Comparison of ENCODE assay signal across 1 cellular context in the genomic region with DNA sequence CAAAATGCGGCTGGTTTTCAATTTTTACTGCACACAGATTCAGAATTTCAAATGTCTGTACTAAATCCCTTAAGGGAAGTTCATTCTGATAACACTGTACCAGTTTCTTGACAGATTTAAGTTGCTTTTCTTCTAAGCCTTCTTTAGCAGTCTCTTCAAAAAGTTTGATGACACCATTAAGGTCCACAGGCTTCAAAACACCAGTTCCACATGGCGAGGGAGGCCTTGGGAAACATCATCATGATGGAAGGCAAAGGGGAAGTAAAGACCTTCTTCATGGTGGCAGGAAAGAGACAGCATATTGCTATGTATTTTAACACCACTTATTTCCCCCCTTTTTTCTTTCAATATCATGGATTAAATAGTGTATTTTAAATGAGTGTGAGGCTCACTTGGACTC.
TF ChIP-seq lines count a peak whose summit lies in the region.

No MANE protein-coding gene starts in this region.

TF ChIP-seq in GM12878, 131 proteins besides CTCF, POLR2A, EP300 and RAD21:
- TF ChIP-seq DPF2 (IDR thresholded peaks at IDR 0.05), result no peak
- TF ChIP-seq, protein P1, sequence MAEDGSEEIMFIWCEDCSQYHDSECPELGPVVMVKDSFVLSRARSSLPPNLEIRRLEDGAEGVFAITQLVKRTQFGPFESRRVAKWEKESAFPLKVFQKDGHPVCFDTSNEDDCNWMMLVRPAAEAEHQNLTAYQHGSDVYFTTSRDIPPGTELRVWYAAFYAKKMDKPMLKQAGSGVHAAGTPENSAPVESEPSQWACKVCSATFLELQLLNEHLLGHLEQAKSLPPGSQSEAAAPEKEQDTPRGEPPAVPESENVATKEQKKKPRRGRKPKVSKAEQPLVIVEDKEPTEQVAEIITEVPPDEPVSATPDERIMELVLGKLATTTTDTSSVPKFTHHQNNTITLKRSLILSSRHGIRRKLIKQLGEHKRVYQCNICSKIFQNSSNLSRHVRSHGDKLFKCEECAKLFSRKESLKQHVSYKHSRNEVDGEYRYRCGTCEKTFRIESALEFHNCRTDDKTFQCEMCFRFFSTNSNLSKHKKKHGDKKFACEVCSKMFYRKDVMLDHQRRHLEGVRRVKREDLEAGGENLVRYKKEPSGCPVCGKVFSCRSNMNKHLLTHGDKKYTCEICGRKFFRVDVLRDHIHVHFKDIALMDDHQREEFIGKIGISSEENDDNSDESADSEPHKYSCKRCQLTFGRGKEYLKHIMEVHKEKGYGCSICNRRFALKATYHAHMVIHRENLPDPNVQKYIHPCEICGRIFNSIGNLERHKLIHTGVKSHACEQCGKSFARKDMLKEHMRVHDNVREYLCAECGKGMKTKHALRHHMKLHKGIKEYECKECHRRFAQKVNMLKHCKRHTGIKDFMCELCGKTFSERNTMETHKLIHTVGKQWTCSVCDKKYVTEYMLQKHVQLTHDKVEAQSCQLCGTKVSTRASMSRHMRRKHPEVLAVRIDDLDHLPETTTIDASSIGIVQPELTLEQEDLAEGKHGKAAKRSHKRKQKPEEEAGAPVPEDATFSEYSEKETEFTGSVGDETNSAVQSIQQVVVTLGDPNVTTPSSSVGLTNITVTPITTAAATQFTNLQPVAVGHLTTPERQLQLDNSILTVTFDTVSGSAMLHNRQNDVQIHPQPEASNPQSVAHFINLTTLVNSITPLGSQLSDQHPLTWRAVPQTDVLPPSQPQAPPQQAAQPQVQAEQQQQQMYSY (CRISPR knock-in tag; IDR thresholded peaks at IDR 0.05), result no peak
- TF ChIP-seq YY1 (IDR thresholded peaks at IDR 0.05; ENCODE audit: low read depth, low read length), result 0 out of 2 replicates have a peak, but pooled peaks have one; percentile 37
- TF ChIP-seq ZBTB4 (CRISPR knock-in tag; IDR thresholded peaks at IDR 0.05), result no peak
- no peak for TF ChIP-seq WRNIP1 (IDR thresholded peaks at IDR 0.05; ENCODE audit: borderline replicate concordance, low read depth, low read length)
- TF ChIP-seq EED (IDR thresholded peaks at IDR 0.05; ENCODE audit: low read depth), result no peak
- peak; percentile 59; the same call in 1 of the 2 replicates for TF ChIP-seq ZNF687 (IDR thresholded peaks at IDR 0.05)
- TF ChIP-seq STAT3 (IDR thresholded peaks at IDR 0.05; ENCODE audit: low read depth, low read length), result no peak
- no peak for TF ChIP-seq GATAD2B (conservative IDR thresholded peaks at IDR 0.05; ENCODE audit: low read depth)
- TF ChIP-seq POU2F2 (IDR thresholded peaks at IDR 0.05; ENCODE audit: borderline replicate concordance, low read depth, low read length), result no peak
